Comparison of ENCODE assay signal across 1 cellular context in genomic region chr19:18279516-18280246, GRCh38.
TF ChIP-seq lines count a peak whose summit lies in the region.

No MANE protein-coding gene starts in this region.

TF ChIP-seq in K562, 482 proteins besides CTCF, POLR2A, EP300 and RAD21 (continued from another document and continues in another):
- no peak for TF ChIP-seq ATF3 (IDR thresholded peaks at IDR 0.05)
- TF ChIP-seq ATF3 (CRISPR knock-in tag; conservative IDR thresholded peaks at IDR 0.05), result 0 out of 2 replicates have a peak, but pooled peaks have one; percentile 47
- TF ChIP-seq ELF4 (CRISPR knock-in tag; IDR thresholded peaks at IDR 0.05), result peak; percentile 48; the same call in 1 of the 2 replicates
- TF ChIP-seq SETDB1 (IDR thresholded peaks at IDR 0.05; ENCODE audit: low read length), result no peak
- TF ChIP-seq FOXK1 (CRISPR knock-in tag; IDR thresholded peaks at IDR 0.05; ENCODE audit: borderline replicate concordance), result no peak; the same call in 1 of the 2 replicates
- no peak for TF ChIP-seq NCOA2 (IDR thresholded peaks at IDR 0.05; ENCODE audit: partially characterized antibody in 2 of 2)
- TF ChIP-seq TAF15 (IDR thresholded peaks at IDR 0.05; ENCODE audit: low read depth, low read length), result no peak
- TF ChIP-seq ZNF121 (CRISPR knock-in tag; conservative IDR thresholded peaks at IDR 0.05), result 0 out of 2 replicates have a peak, but pooled peaks have one; percentile 12
- no peak for TF ChIP-seq PPARD (CRISPR knock-in tag; IDR thresholded peaks at IDR 0.05)
- TF ChIP-seq TRIM24 (IDR thresholded peaks at IDR 0.05), result no peak
- no peak; the same call in 1 of the 2 replicates for TF ChIP-seq ZNF431 (CRISPR knock-in tag; IDR thresholded peaks at IDR 0.05)
- TF ChIP-seq MTA1 (IDR thresholded peaks at IDR 0.05; ENCODE audit: borderline replicate concordance), result no peak
- peak; percentile 98 to 99 for TF ChIP-seq MLLT1 (IDR thresholded peaks at IDR 0.05)
- no peak for TF ChIP-seq HNRNPL (IDR thresholded peaks at IDR 0.05; ENCODE audit: low read depth, low read length)
- TF ChIP-seq ATF6 (CRISPR knock-in tag; IDR thresholded peaks at IDR 0.05), result no peak; the same call in 1 of the 2 replicates
- TF ChIP-seq HMGN3 (IDR thresholded peaks at IDR 0.05; ENCODE audit: borderline replicate concordance, extremely low read depth, insufficient read length, low read depth, low read length), result peak; percentile 89
- TF ChIP-seq MYC (IDR thresholded peaks at IDR 0.05; ENCODE audit: low read depth, low read length), result 0 out of 2 replicates have a peak, but pooled peaks have one; percentile 36
- no peak for TF ChIP-seq MYC (CRISPR knock-in tag; IDR thresholded peaks at IDR 0.05; ENCODE audit: borderline replicate concordance, low read depth)
- TF ChIP-seq JUND (IDR thresholded peaks at IDR 0.05; ENCODE audit: borderline replicate concordance, low read depth, low read length), result peak; percentile 63
- TF ChIP-seq JUND (tag; IDR thresholded peaks at IDR 0.05; ENCODE audit: borderline replicate concordance, low read depth, low read length), result no peak
- peak; percentile 79; the same call in 1 of the 2 replicates for TF ChIP-seq SP1 (CRISPR knock-in tag; IDR thresholded peaks at IDR 0.05)
- TF ChIP-seq ZNF3 (CRISPR knock-in tag; IDR thresholded peaks at IDR 0.05), result no peak
- TF ChIP-seq POLR2G (IDR thresholded peaks at IDR 0.05; ENCODE audit: low read depth, low read length), result peak; percentile 86
- TF ChIP-seq NFRKB (IDR thresholded peaks at IDR 0.05; ENCODE audit: low read depth), result peak; percentile 83; the same call in 1 of the 2 replicates
- TF ChIP-seq ZBTB26 (CRISPR knock-in tag; IDR thresholded peaks at IDR 0.05), result no peak
- TF ChIP-seq MLX (CRISPR knock-in tag; conservative IDR thresholded peaks at IDR 0.05), result no peak
- no peak for TF ChIP-seq RNF219 (CRISPR knock-in tag; IDR thresholded peaks at IDR 0.05)
- TF ChIP-seq ZBTB40 (IDR thresholded peaks at IDR 0.05), result peak; percentile 49; the same call in 1 of the 2 replicates
- TF ChIP-seq ZBTB40 (CRISPR knock-in tag; IDR thresholded peaks at IDR 0.05), result 0 out of 2 replicates have a peak, but pooled peaks have one; percentile 6
- TF ChIP-seq ZNF23 (CRISPR knock-in tag; IDR thresholded peaks at IDR 0.05), result no peak
- TF ChIP-seq ZNF444 (CRISPR knock-in tag; IDR thresholded peaks at IDR 0.05), result no peak
- TF ChIP-seq RBFOX2 (IDR thresholded peaks at IDR 0.05; ENCODE audit: low read depth, low read length), result peak; percentile 93
- no peak for TF ChIP-seq TEAD2 (tag; IDR thresholded peaks at IDR 0.05)
- no peak for TF ChIP-seq ZNF217 (CRISPR knock-in tag; IDR thresholded peaks at IDR 0.05)
- TF ChIP-seq NRF1 (conservative IDR thresholded peaks at IDR 0.05 in 1 of 2, IDR thresholded peaks at IDR 0.05 in 1 of 2), result no peak; a peak in 2 of 4 replicates
- TF ChIP-seq ZNF165 (CRISPR knock-in tag; IDR thresholded peaks at IDR 0.05; ENCODE audit: borderline replicate concordance), result no peak
- no peak; the same call in 1 of the 2 replicates for TF ChIP-seq AFF4 (CRISPR knock-in tag; IDR thresholded peaks at IDR 0.05)
- no peak for TF ChIP-seq HNRNPK (IDR thresholded peaks at IDR 0.05; ENCODE audit: low read depth, low read length, poor library complexity, severe bottlenecking)
